23 cellular contexts compared by ENCODE assay signal in the genomic region with DNA sequence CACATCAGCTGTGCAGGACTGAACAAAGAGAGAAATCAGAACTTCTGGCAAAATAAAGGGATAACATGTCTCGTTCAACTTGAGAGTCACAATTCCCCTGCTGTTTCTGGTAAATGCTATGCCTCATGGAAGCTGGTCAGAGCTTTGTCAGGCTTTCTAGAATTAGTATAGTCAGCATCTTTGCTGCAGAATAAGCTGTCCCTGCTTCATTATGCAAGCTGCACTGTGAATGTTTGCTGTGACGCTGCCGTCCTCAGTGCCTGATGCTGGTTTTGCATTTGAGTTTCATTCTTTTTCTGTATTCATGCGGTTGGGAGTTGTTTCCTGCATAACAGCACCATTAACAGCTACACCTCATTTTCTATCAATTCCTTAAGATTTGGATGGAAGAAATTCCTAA.
DNase-seq lines count a peak whose midpoint lies in the region; ATAC-seq, FAIRE-seq and TF ChIP-seq lines count a peak whose summit lies in the region.
"Had no signal": no experiment of that assay in that cellular context is flagged by ENCODE, and none has a peak within 500 bp of the region (broad histone marks: within the 10 kb centered on the region; RNA-seq: fewer than 3 reads in every experiment).

No MANE protein-coding gene starts in this region.

- WGBS in HepG2 (ENCODE audit: low lambda C conversion rate) = 13% methylated on average over 4 of the region's 4 CpGs
- 54% methylated on average over 4 of the region's 4 CpGs for WGBS in right lobe of liver (ENCODE audit: insufficient coverage, low coverage, low lambda C conversion rate, missing lambda C conversion rate)

- peaks cover 5 to 10% (median 6%) of the 10 kb centered on the region in 5 experiments for H3K9me3 Mint-ChIP-seq in brain

- H3K36me3 ChIP-seq in HepG2 (replicated peaks in 1 of 2; ENCODE audit: control insufficient read depth in 1 of 2, insufficient read depth in 2 of 2, low read length in 2 of 2) (no peaks in the 10 kb centered on the region), right lobe of liver (no peaks in the 10 kb centered on the region)
- H3K36me3 ChIP-seq: BLaER1 treated with 17β-estradiol and CSF1 and Interleukin-3, amounts not matched to agents 10 nM and 100 nM; Peyer's patch had no signal

- H3K36me3 Mint-ChIP-seq in brain = no peaks in the 10 kb centered on the region
- H3K36me3 Mint-ChIP-seq: CD4-positive, alpha-beta memory T cell; IgD-negative memory B cell had no signal

- no peak for TF ChIP-seq POLR2A in HepG2 (IDR thresholded peaks at IDR 0.05; ENCODE audit: insufficient read depth in 1 of 2, low read depth in 2 of 2, low read length in 2 of 2)
- TF ChIP-seq POLR2A in right lobe of liver (IDR thresholded peaks at IDR 0.05) = no peak

- TF ChIP-seq RAD21 in HepG2 (CRISPR knock-in tag; IDR thresholded peaks at IDR 0.05) = no peak

- peak overlapping the region in 1 of 5 experiments; percentile 38 for H3K4me3 Mint-ChIP-seq in brain
- H3K4me3 Mint-ChIP-seq: CD4-positive, alpha-beta memory T cell; IgD-negative memory B cell had no signal

- H3K4me3 ChIP-seq in HepG2 (replicated peaks in 1 of 3; ENCODE audit: insufficient read depth in 1 of 3, low read depth in 2 of 3, low read length in 3 of 3) = no peak overlapping the region
- H3K4me3 ChIP-seq in right lobe of liver = no peak overlapping the region
- H3K4me3 ChIP-seq: BLaER1 treated with 17β-estradiol and CSF1 and Interleukin-3, amounts not matched to agents 10 nM and 100 nM; Peyer's patch had no signal

- H3K9me3 ChIP-seq in HepG2 (ENCODE audit: low read length) = no peaks in the 10 kb centered on the region; the same call in 1 of the 2 replicates
- no peaks in the 10 kb centered on the region for H3K9me3 ChIP-seq in right lobe of liver
- H3K9me3 ChIP-seq: Peyer's patch, SK-N-SH had no signal

- no peaks in the 10 kb centered on the region for H3K27me3 ChIP-seq in HepG2 (ENCODE audit: control insufficient read depth in 1 of 2, insufficient read depth in 2 of 2, low read length in 2 of 2)
- no peaks in the 10 kb centered on the region for H3K27me3 ChIP-seq in right lobe of liver
- H3K27me3 ChIP-seq: BLaER1 treated with 17β-estradiol and CSF1 and Interleukin-3, amounts not matched to agents 10 nM and 100 nM; Peyer's patch had no signal

- in situ Hi-C loops in HepG2 (cut with HindIII; ENCODE audit: extremely low pct_ligation_motif_present, low pct_unique_long_range_greater_than_20kb) = no loop called here

- no peak overlapping the region for H3K4me2 ChIP-seq in HepG2 (ENCODE audit: low read depth, low read length)
- H3K4me2 ChIP-seq: BLaER1 treated with 17β-estradiol and CSF1 and Interleukin-3, amounts not matched to agents 10 nM and 100 nM; SK-N-SH had no signal

- no peak overlapping the region for H3K27ac ChIP-seq in HepG2 (ENCODE audit: extremely low read length, insufficient read depth, low read length)
- no peak overlapping the region for H3K27ac ChIP-seq in right lobe of liver
- H3K27ac ChIP-seq: BLaER1 treated with 17β-estradiol and CSF1 and Interleukin-3, amounts not matched to agents 10 nM and 100 nM; Peyer's patch had no signal

- no peak for DNase-seq in HepG2 (ENCODE audit: low spot score)
- no peak for DNase-seq in right lobe of liver
- DNase-seq in activated T-cell treated with anti-CD3 and anti-CD28 coated beads, Interleukin-2, amount 50 U/mL, for 48 hours = no peak
- DNase-seq in GM03348 (ENCODE audit: low spot score) = no peak
- DNase-seq in NCI-H1436 treated with DMSO at 0.1 percent for 48 hours (lab: John Stamatoyannopoulos, UW) = no peak
- DNase-seq in SKM-1 (lab: John Stamatoyannopoulos, UW; ENCODE audit: unreplicated experiment) = no peak
- DNase-seq: 8988T; CD4-positive, alpha-beta memory T cell; COR-L47; DMS53; NCI-H1092; NCI-H1417 treated with DMSO at 0.1 percent for 48 hours; NCI-H187 treated with DMSO at 0.1 percent for 48 hours; NCI-H2107; NCI-H524; NCI-H82; Peyer's patch; SK-N-SH had no signal

- peaks cover 30% of the 10 kb centered on the region for H3K4me1 Mint-ChIP-seq in brain
- H3K4me1 Mint-ChIP-seq: CD4-positive, alpha-beta memory T cell; IgD-negative memory B cell had no signal

- TF ChIP-seq CTCF in HepG2 (CRISPR knock-in tag; IDR thresholded peaks at IDR 0.05) (no peak), right lobe of liver (IDR thresholded peaks at IDR 0.05) (no peak), brain (conservative IDR thresholded peaks at IDR 0.05) (no peak)

- POLR2A ChIA-PET in HepG2 (lab: Yijun Ruan, JAX) = no interaction called here

- no peak for FAIRE-seq in HepG2 (lab: Jason Lieb, UNC)
- FAIRE-seq in islet of Langerhans (lab: Jason Lieb, UNC) = peak; percentile 17

- no peak overlapping the region for H2AFZ ChIP-seq in HepG2 (ENCODE audit: low read length)

- intact Hi-C loops in HepG2 (cut with micrococcal nuclease; ENCODE audit: unreplicated experiment) (no loop called here), right lobe of liver (cut with DNase I) (no loop called here)

- no peak for ATAC-seq in HepG2
- ATAC-seq in right lobe of liver = no peak
- ATAC-seq: HCT116 had no signal

- no peaks in the 10 kb centered on the region for H4K20me1 ChIP-seq in HepG2 (ENCODE audit: insufficient read depth, low read length)
- H4K20me1 ChIP-seq: BLaER1 treated with 17β-estradiol and CSF1 and Interleukin-3, amounts not matched to agents 10 nM and 100 nM had no signal

- no peaks in the 10 kb centered on the region for H3K27me3 Mint-ChIP-seq in brain
- H3K27me3 Mint-ChIP-seq: IgD-negative memory B cell had no signal

- no peaks in the 10 kb centered on the region for H3K79me2 ChIP-seq in HepG2 (ENCODE audit: insufficient read depth, low read length)

- peak overlapping the region in 3 of 5 experiments; percentile 13 to 73 (median 26) for H3K27ac Mint-ChIP-seq in brain
- H3K27ac Mint-ChIP-seq: CD4-positive, alpha-beta memory T cell; IgD-negative memory B cell had no signal

- BruUV-seq in HepG2 (replicated peaks; lab: Mats Ljungman, UMichigan) = no TSS peak

- CTCF ChIA-PET in HepG2 (lab: Yijun Ruan, JAX; ENCODE audit: low intra/inter-chr PET ratio, low total read pairs) = no interaction called here

- no peak overlapping the region for H3K9ac ChIP-seq in HepG2 (ENCODE audit: insufficient read depth, low read depth, low read length)
- H3K9ac ChIP-seq: BLaER1 treated with 17β-estradiol and CSF1 and Interleukin-3, amounts not matched to agents 10 nM and 100 nM; SK-N-SH had no signal

- H3K4me1 ChIP-seq in HepG2 (ENCODE audit: insufficient read depth, low read length) (no peaks in the 10 kb centered on the region), right lobe of liver (no peaks in the 10 kb centered on the region)
- H3K4me1 ChIP-seq: BLaER1 treated with 17β-estradiol and CSF1 and Interleukin-3, amounts not matched to agents 10 nM and 100 nM; Peyer's patch had no signal

- TF ChIP-seq EP300 in HepG2 (IDR thresholded peaks at IDR 0.05; ENCODE audit: low read depth in 2 of 2, low read length in 2 of 2) (no peak), HepG2 (CRISPR knock-in tag; IDR thresholded peaks at IDR 0.05; ENCODE audit: borderline replicate concordance) (no peak)

TF ChIP-seq in HepG2, 621 proteins besides CTCF, POLR2A, EP300 and RAD21:
- no peak for TF ChIP-seq ATF5 (CRISPR knock-in tag; IDR thresholded peaks at IDR 0.05; ENCODE audit: low read depth)
- TF ChIP-seq MAFK (conservative IDR thresholded peaks at IDR 0.05 in 1 of 2, IDR thresholded peaks at IDR 0.05 in 1 of 2; ENCODE audit: low read length in 2 of 2) = peak; percentile 23 to 65; a peak in 2 of 4 replicates
- peak; percentile 63 for TF ChIP-seq MAFF (IDR thresholded peaks at IDR 0.05; ENCODE audit: low read depth, low read length)
- TF ChIP-seq ZNF333 (CRISPR knock-in tag; IDR thresholded peaks at IDR 0.05; ENCODE audit: borderline replicate concordance) = no peak
- TF ChIP-seq HNRNPH1 (optimal IDR thresholded peaks at IDR 0.05; ENCODE audit: low read depth, low read length) = no peak
- no peak for TF ChIP-seq MAFG (CRISPR knock-in tag; IDR thresholded peaks at IDR 0.05)
TF ChIP-seq in HepG2: peak in this region for 2.
